Comparison of ENCODE assay signal across 9 cellular contexts in genomic region chr7:2971914-2972530, GRCh38.
DNase-seq lines count a peak whose midpoint lies in the region; ATAC-seq, FAIRE-seq and TF ChIP-seq lines count a peak whose summit lies in the region.
"Had no signal": no experiment of that assay in that cellular context is flagged by ENCODE, and none has a peak within 500 bp of the region (broad histone marks: within the 10 kb centered on the region; RNA-seq: fewer than 3 reads in every experiment).

No MANE protein-coding gene starts in this region.

- H3K27me3 Mint-ChIP-seq in activated naive CD8-positive, alpha-beta T cell treated with anti-CD3 and anti-CD28 coated beads, Interleukin-2, amount 10 ng/mL, durations not matched to agents 7 days and 5 days = no peaks in the 10 kb centered on the region

- H3K4me3 Mint-ChIP-seq in activated naive CD8-positive, alpha-beta T cell treated with anti-CD3 and anti-CD28 coated beads, Interleukin-2, amount 10 ng/mL, durations not matched to agents 7 days and 5 days = peak overlapping the region; percentile 68

- H3K36me3 Mint-ChIP-seq in activated naive CD8-positive, alpha-beta T cell treated with anti-CD3 and anti-CD28 coated beads, Interleukin-2, amount 10 ng/mL, durations not matched to agents 7 days and 5 days = peaks cover 21% of the 10 kb centered on the region

- no peaks in the 10 kb centered on the region for H3K9me3 Mint-ChIP-seq in activated naive CD8-positive, alpha-beta T cell treated with anti-CD3 and anti-CD28 coated beads, Interleukin-2, amount 10 ng/mL, durations not matched to agents 7 days and 5 days

- H3K27ac Mint-ChIP-seq in activated naive CD8-positive, alpha-beta T cell treated with anti-CD3 and anti-CD28 coated beads, Interleukin-2, amount 10 ng/mL, durations not matched to agents 7 days and 5 days = peak overlapping the region; percentile 91

- peak; percentile 45 for DNase-seq in GM12864 (ENCODE audit: low read depth)
- DNase-seq in activated naive CD8-positive, alpha-beta T cell treated with anti-CD3 and anti-CD28 coated beads, Interleukin-2, amount 10 ng/mL, durations not matched to agents 7 days and 5 days = peak; percentile 48
- DNase-seq in NK-92 treated with Interleukin-12 subunit alpha and Interleukin-12 subunit beta, amount 100 ng/mL, for 24 hours (lab: John Stamatoyannopoulos, UW) = no peak
- no peak for DNase-seq in NCI-H1048 (lab: John Stamatoyannopoulos, UW)
- no peak for DNase-seq in H54 (ENCODE audit: insufficient read length, low spot score)
- DNase-seq in NCI-H524 treated with DMSO at 0.1 percent for 48 hours (lab: John Stamatoyannopoulos, UW) = no peak
- DNase-seq: NCI-H226 had no signal

- POLR2A ChIA-PET in activated naive CD8-positive, alpha-beta T cell treated with anti-CD3 and anti-CD28 coated beads, Interleukin-2, amount 10 ng/mL, durations not matched to agents 7 days and 5 days (lab: Charles Lee) = interaction anchor here (1.0 to 1.4 kb wide), 3 partner anchors 10 to 17 kb away, joined by 3 to 4 read pairs (median 4); no protein-coding TSS in a partner anchor

- H3K4me1 Mint-ChIP-seq in activated naive CD8-positive, alpha-beta T cell treated with anti-CD3 and anti-CD28 coated beads, Interleukin-2, amount 10 ng/mL, durations not matched to agents 7 days and 5 days = peaks cover 25% of the 10 kb centered on the region

- no peak for TF ChIP-seq CTCF in GM12864 (IDR thresholded peaks at IDR 0.05; ENCODE audit: low read depth, low read length, missing control alignments)

- no peak overlapping the region for H3K4me3 ChIP-seq in GM12864 (ENCODE audit: low read depth, low read length)

- ATAC-seq in GM19438 (IDR thresholded peaks at IDR 0.05; ENCODE audit: low read depth, unreplicated experiment) = peak; percentile 85
- peak; percentile 71 for ATAC-seq in HG03139 (IDR thresholded peaks at IDR 0.05; ENCODE audit: unreplicated experiment)
- ATAC-seq in activated naive CD8-positive, alpha-beta T cell treated with anti-CD3 and anti-CD28 coated beads, Interleukin-2, amount 10 ng/mL, durations not matched to agents 7 days and 5 days (ENCODE audit: low read depth) = peak; percentile 67

- FAIRE-seq in H54 (lab: Jason Lieb, UNC) = no peak

- TF ChIP-seq POLR2A in H54 (IDR thresholded peaks at IDR 0.05; ENCODE audit: low read depth, low read length) = no peak

Comparison
In these comparisons a context has a peak if more than half of its experiments do, and no peak if none do; other contexts are left out.
1. DNase-seq: peak in GM12864 (single experiment) and activated naive CD8-positive, alpha-beta T cell treated with anti-CD3 and anti-CD28 coated beads, Interleukin-2, amount 10 ng/mL, durations not matched to agents 7 days and 5 days (single experiment); none in NK-92 treated with Interleukin-12 subunit alpha and Interleukin-12 subunit beta, amount 100 ng/mL, for 24 hours (single experiment), NCI-H1048 (single experiment), H54 (single experiment) and NCI-H524 treated with DMSO at 0.1 percent for 48 hours (single experiment).
2. Peak in every context shown above with its lines, with median percentiles within 50 percentile points of each other: ATAC-seq.